ENCODE assay signal across 11 cellular contexts in the genomic region with DNA sequence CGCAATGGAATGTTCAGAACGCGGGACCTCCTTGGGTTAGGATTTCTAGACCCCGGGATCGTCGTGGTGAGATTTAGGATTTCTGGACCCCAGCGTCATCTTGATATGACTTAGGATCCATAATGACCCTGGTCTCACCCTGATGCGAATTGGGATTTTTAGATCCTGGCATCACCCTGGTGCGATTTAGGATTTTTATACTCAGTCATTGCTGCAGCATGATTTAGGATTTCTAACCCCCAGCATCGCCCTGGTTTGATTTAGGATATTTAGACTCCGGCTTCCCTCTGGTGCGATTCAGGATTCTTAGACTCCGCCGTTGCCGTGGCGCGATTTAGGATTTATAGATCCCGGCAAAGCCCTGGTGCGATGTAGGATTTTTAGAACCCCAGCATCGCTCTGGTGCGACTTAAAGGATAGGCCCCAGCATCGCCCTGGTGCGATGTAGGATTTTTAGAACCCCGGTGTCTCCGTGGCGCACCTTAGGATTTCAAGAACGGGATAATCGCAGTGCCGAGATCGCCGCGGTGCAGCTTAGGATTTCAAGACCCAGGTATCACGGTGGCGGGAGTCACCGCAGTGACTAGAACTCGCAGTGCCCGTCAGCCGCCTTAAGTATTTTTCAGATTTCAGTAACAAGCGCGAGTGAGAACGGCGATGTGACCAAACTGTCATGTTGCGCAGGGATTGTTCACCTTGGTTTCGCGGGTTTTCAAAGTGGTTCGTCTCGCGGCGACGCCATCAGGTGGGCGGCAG.
DNase-seq lines count a peak whose midpoint lies in the region; ATAC-seq and TF ChIP-seq lines count a peak whose summit lies in the region.
"Had no signal": no experiment of that assay in that cellular context is flagged by ENCODE, and none has a peak within 500 bp of the region (broad histone marks: within the 10 kb centered on the region; RNA-seq: fewer than 3 reads in every experiment).

No MANE protein-coding gene starts in this region.

- H3K27me3 ChIP-seq in WERI-Rb-1 (ENCODE audit: insufficient read depth, low read depth, severe bottlenecking), result no peaks in the 10 kb centered on the region

- no peak overlapping the region for H3K27ac ChIP-seq in skin epidermis
- no peak overlapping the region for H3K27ac ChIP-seq in WERI-Rb-1

- DNase-seq in NCI-H146 (lab: John Stamatoyannopoulos, UW), result peak; percentile 37
- DNase-seq in NCI-H146 treated with DMSO at 0.1 percent for 48 hours (lab: John Stamatoyannopoulos, UW; ENCODE audit: unreplicated experiment), result no peak
- DNase-seq in foreskin fibroblast, result peak in 1 of 2 donors; percentile 37
- no peak for DNase-seq in WERI-Rb-1
- no peak for DNase-seq in RPMI8226
- DNase-seq: activated gamma-delta T cell treated with Interleukin-2 at 50 U/mL for 16 hours; NCI-H2227 treated with DMSO at 0.1 percent for 48 hours; stimulated activated CD4-positive, alpha-beta T cell treated with anti-CD3 and anti-CD28 coated beads, Interleukin-12 subunit alpha, Interleukin-12 subunit beta, amount 100 ng/mL, for 4 hours had no signal

- peaks cover 11% of the 10 kb centered on the region for H3K9me3 ChIP-seq in WERI-Rb-1 (ENCODE audit: severe bottlenecking)

- TF ChIP-seq CTCF in WI38 (IDR thresholded peaks at IDR 0.05; ENCODE audit: low read depth, low read length) (no peak), foreskin fibroblast (IDR thresholded peaks at IDR 0.05; ENCODE audit: low read depth, low read length) (no peak), WERI-Rb-1 (IDR thresholded peaks at IDR 0.05; ENCODE audit: low read depth, low read length) (no peak)

- H3K36me3 ChIP-seq in WERI-Rb-1, result no peaks in the 10 kb centered on the region

- H3K4me3 ChIP-seq in WI38 (ENCODE audit: low read depth, low read length) (peak overlapping the region; percentile 60), foreskin fibroblast (ENCODE audit: low read depth in 1 of 2, low read length in 2 of 2) (peak overlapping the region; percentile 51 to 86), skin epidermis (peak overlapping the region in 6 of 7 experiments; percentile 9 to 42 (median 27)), WERI-Rb-1 (ENCODE audit: low read depth, low read length) (no peak overlapping the region)

- ATAC-seq in GM18511 (IDR thresholded peaks at IDR 0.05; ENCODE audit: unreplicated experiment), result no peak
